ENCODE assay signal across 16 cellular contexts in genomic region chr18:60892855-60893254, GRCh38.
DNase-seq lines count a peak whose midpoint lies in the region; ATAC-seq, FAIRE-seq and TF ChIP-seq lines count a peak whose summit lies in the region.
"Had no signal": no experiment of that assay in that cellular context is flagged by ENCODE, and none has a peak within 500 bp of the region (broad histone marks: within the 10 kb centered on the region; RNA-seq: fewer than 3 reads in every experiment).

No MANE protein-coding gene starts in this region.

- H3K4me1 Mint-ChIP-seq in immature natural killer cell: no peaks in the 10 kb centered on the region

- peaks cover 0 to 6% (median 0%) of the 10 kb centered on the region in 3 donors for H3K36me3 Mint-ChIP-seq in immature natural killer cell

- H3K27me3 Mint-ChIP-seq in immature natural killer cell (ENCODE audit: low read depth in 3 of 3): no peaks in the 10 kb centered on the region

- H3K9me3 ChIP-seq in mucosa of descending colon (no peaks in the 10 kb centered on the region), tibial artery (no peaks in the 10 kb centered on the region)
- H3K9me3 ChIP-seq: BLaER1, breast epithelium, prostate gland, testis had no signal

- H3K27ac ChIP-seq in epithelial cell of prostate: peak overlapping the region; percentile 94
- no peak overlapping the region for H3K27ac ChIP-seq in tibial artery
- H3K27ac ChIP-seq: BLaER1, breast epithelium, prostate gland, testis had no signal

- no peak overlapping the region for H3K27ac Mint-ChIP-seq in immature natural killer cell

- TF ChIP-seq CTCF in D721Med (IDR thresholded peaks at IDR 0.05; ENCODE audit: insufficient read depth, missing control alignments) (no peak), mucosa of descending colon (IDR thresholded peaks at IDR 0.05) (no peak), tibial artery (IDR thresholded peaks at IDR 0.05) (no peak)

- peak; percentile 48 for FAIRE-seq in D721Med (lab: Jason Lieb, UNC)
- FAIRE-seq: K562 had no signal

- H3K4me3 Mint-ChIP-seq in immature natural killer cell: no peak overlapping the region

- intact Hi-C loops in mucosa of descending colon (cut with DNase I, micrococcal nuclease): no loop called here
- intact Hi-C loops in tibial artery (cut with DNase I; ENCODE audit: low total_unique reads): no loop called here

- DNase-seq in D721Med (ENCODE audit: insufficient read length, low spot score) (no peak), NCI-H460 (ENCODE audit: extremely low read depth, low read depth) (peak; percentile 14), epithelial cell of prostate (ENCODE audit: low read depth, low spot score) (peak; percentile 98), mucosa of descending colon (no peak), tibial artery (no peak), GF-D8 (lab: John Stamatoyannopoulos, UW) (no peak), immature natural killer cell (no peak)
- no peak for DNase-seq in effector CD4-positive, alpha-beta T cell
- DNase-seq: activated T-cell treated with anti-CD3 and anti-CD28 coated beads for 4 hours, midbrain, RPMI8226, testis had no signal

- H3K4me1 ChIP-seq in mucosa of descending colon (ENCODE audit: low read depth) (no peaks in the 10 kb centered on the region), tibial artery (peaks cover 0 to 9% (median 3%) of the 10 kb centered on the region in 4 donors)
- H3K4me1 ChIP-seq: BLaER1, breast epithelium, prostate gland, testis had no signal

- no peaks in the 10 kb centered on the region for H3K27me3 ChIP-seq in tibial artery
- H3K27me3 ChIP-seq: BLaER1, breast epithelium, testis had no signal

- ATAC-seq in mucosa of descending colon: peak; percentile 27
- ATAC-seq: K562 had no signal

- no peak overlapping the region for H3K4me3 ChIP-seq in mucosa of descending colon
- H3K4me3 ChIP-seq in tibial artery: no peak overlapping the region
- H3K4me3 ChIP-seq: BLaER1, breast epithelium, K562, prostate gland, testis had no signal

- H3K36me3 ChIP-seq in mucosa of descending colon (ENCODE audit: low read depth) (no peaks in the 10 kb centered on the region), tibial artery (no peaks in the 10 kb centered on the region)
- H3K36me3 ChIP-seq: BLaER1, breast epithelium, prostate gland had no signal

- H3K9me3 Mint-ChIP-seq in immature natural killer cell: peaks cover 2 to 29% (median 22%) of the 10 kb centered on the region in 6 donors

Comparison
In these comparisons a context has a peak if more than half of its experiments do, and no peak if none do; other contexts are left out.
1. DNase-seq: peak in NCI-H460 (single experiment) and epithelial cell of prostate (single experiment); none in D721Med (single experiment), mucosa of descending colon (0 of 3), tibial artery (0 of 2), GF-D8 (single experiment), effector CD4-positive, alpha-beta T cell (single experiment) and immature natural killer cell (0 of 3).